In genomic region chr18:75482880-75483279, GRCh38 we compare ENCODE assay signal across 24 cellular contexts. TPM values are rescaled to one million over a fixed set of nuclear protein-coding genes. Genes with fewer than 3 reads are reported as not detected.
"Had no signal": no experiment of that assay in that cellular context is flagged by ENCODE, and none has a peak within 500 bp of the region (broad histone marks: within the 10 kb centered on the region; RNA-seq: fewer than 3 reads in every experiment).

No MANE protein-coding gene starts in this region.

- DNase-seq: activated B cell treated with CpG ODN at 0.5 μM for 24 hours; activated CD4-positive, alpha-beta T cell treated with anti-CD3 and anti-CD28 coated beads, Interleukin-2, amount 10 ng/mL, durations not matched to agents 7 days and 5 days; activated CD8-positive, alpha-beta memory T cell treated with anti-CD3 and anti-CD28 coated beads, Interleukin-2, amount 50 U/mL, for 48 hours; activated CD8-positive, alpha-beta T cell treated with anti-CD3 and anti-CD28 coated beads for 36 hours; activated naive CD4-positive, alpha-beta T cell treated with anti-CD3 and anti-CD28 coated beads, Interleukin-2, amount 50 U/mL, for 16 hours; activated naive CD8-positive, alpha-beta T cell treated with anti-CD3 and anti-CD28 coated beads, Interleukin-2, amount 10 ng/mL, durations not matched to agents 7 days and 5 days; activated T-cell treated with anti-CD3 and anti-CD28 coated beads, Interleukin-2, amount 50 U/mL, for 1 hour; adrenal gland; body of pancreas; central memory CD4-positive, alpha-beta T cell; MG63; NCI-H1105; NCI-H1436; NCI-H1694 treated with DMSO at 0.1 percent for 48 hours; NCI-H2029 treated with DMSO at 0.1 percent for 48 hours; NCI-H345; NCI-H510A treated with DMSO at 0.1 percent for 48 hours; Peyer's patch; SHP77; T-helper 17 cell; T1000 had no signal

- H3K4me1 ChIP-seq: adrenal gland, ascending aorta, body of pancreas, Peyer's patch had no signal

- ATAC-seq: activated CD8-positive, alpha-beta T cell treated with anti-CD3 and anti-CD28 coated beads for 36 hours; body of pancreas had no signal

- H3K9me3 ChIP-seq: adrenal gland, ascending aorta, Peyer's patch had no signal

- H3K27me3 ChIP-seq: adrenal gland, ascending aorta, body of pancreas, MG63, Peyer's patch had no signal

- H3K27ac ChIP-seq: adrenal gland, ascending aorta, body of pancreas, Peyer's patch had no signal

- H3K4me3 ChIP-seq: adrenal gland, ascending aorta, body of pancreas, MG63, Peyer's patch had no signal

- H3K36me3 ChIP-seq: adrenal gland, ascending aorta, MG63, Peyer's patch had no signal

RNA-seq across cellular contexts. Expression of gene SMIM21, which starts 55.4 kb away (rescaled TPM):
- total RNA-seq: activated B cell treated with CpG ODN at 0.5 μM for 24 hours; activated CD4-positive, alpha-beta T cell treated with anti-CD3 and anti-CD28 coated beads, Interleukin-2, amount 10 ng/mL, durations not matched to agents 7 days and 5 days; activated CD8-positive, alpha-beta T cell treated with anti-CD3 and anti-CD28 coated beads for 36 hours; activated naive CD8-positive, alpha-beta T cell treated with anti-CD3 and anti-CD28 coated beads, Interleukin-2, amount 10 ng/mL, durations not matched to agents 7 days and 5 days; adrenal gland; ascending aorta; body of pancreas; bronchial epithelial cell; Peyer's patch; SK-MEL-5; T-helper 17 cell had no signal
- polyA plus RNA-seq: adrenal gland had no signal
